ENCODE assay signal across 8 cellular contexts in genomic region chr5:32312682-32313523, GRCh38. TPM values are rescaled to one million over a fixed set of nuclear protein-coding genes. Genes with fewer than 3 reads are reported as not detected.
A peak's percentile ranks its signal among the peaks of the same experiment; 100 is the strongest.
DNase-seq lines count a peak whose midpoint lies in the region; ATAC-seq lines count a peak whose summit lies in the region.

Gene MTMR12, minus strand, starts transcription at chr5:32312939. Its CDS starts 101 bp downstream, at chr5:32312838.

- peak; percentile 93 for ATAC-seq in GM21360 (IDR thresholded peaks at IDR 0.05; ENCODE audit: unreplicated experiment)

- DNase-seq in COLO668 (lab: John Stamatoyannopoulos, UW; ENCODE audit: unreplicated experiment) (peak; percentile 100), HT1080 (ENCODE audit: low read depth) (peak; percentile 99), NOMO-1 treated with DMSO at 0.1 percent for 48 hours (lab: John Stamatoyannopoulos, UW; ENCODE audit: unreplicated experiment) (peak; percentile 100), lung microvascular endothelial cell (ENCODE audit: low read depth in 2 of 2) (peak; percentile 99)
- DNase-seq in activated CD8-positive, alpha-beta memory T cell treated with anti-CD3 and anti-CD28 coated beads for 4 hours (ENCODE audit: low read depth in 2 of 2): peak; percentile 99 to 100
- peak; percentile 99 for DNase-seq in effector memory CD4-positive, alpha-beta T cell
- peak; percentile 99 to 100 (median 99) for DNase-seq in stimulated activated CD4-positive, alpha-beta T cell treated with anti-CD3 and anti-CD28 coated beads, TNF-alpha, amount 100 ng/mL, for 48 hours (ENCODE audit: low read depth in 3 of 3)

- peak within 1 kb of the TSS; percentile 77 for H3K27ac ChIP-seq in effector memory CD4-positive, alpha-beta T cell (ENCODE audit: insufficient read depth, low read length, poor library complexity, severe bottlenecking)

- H3K36me3 ChIP-seq in effector memory CD4-positive, alpha-beta T cell (ENCODE audit: control insufficient read depth, insufficient read depth, low read length): no peaks in the 10 kb centered on the region

- no peaks in the 10 kb centered on the region for H3K27me3 ChIP-seq in effector memory CD4-positive, alpha-beta T cell (replicated peaks; ENCODE audit: control insufficient read depth, insufficient read depth, low read length, poor library complexity, severe bottlenecking)

- peak within 1 kb of the TSS; percentile 76 for H3K4me3 ChIP-seq in effector memory CD4-positive, alpha-beta T cell (ENCODE audit: insufficient read depth, low read depth, low read length, poor library complexity, severe bottlenecking)

- H3K9me3 ChIP-seq in effector memory CD4-positive, alpha-beta T cell (ENCODE audit: control insufficient read depth, low read length): no peaks in the 10 kb centered on the region

- peaks cover 7% of the 10 kb centered on the region for H3K4me1 ChIP-seq in effector memory CD4-positive, alpha-beta T cell (ENCODE audit: control insufficient read depth, insufficient read depth, low read length, poor library complexity, severe bottlenecking)

RNA-seq across cellular contexts. Expression of gene MTMR12, which starts in this region (rescaled TPM):
- 15.7 and 16.0 TPM in 2 replicates for total RNA-seq in HT1080 (2014; rRNA removed; shearing (Covaris generic))
- polyA plus RNA-seq in HT1080 (2015; cell fraction: cytosol; rRNA removed): 23.0 and 25.3 TPM in 2 replicates
- polyA plus RNA-seq in HT1080 (2015; cell fraction: nucleus; rRNA removed): 19.7 and 20.5 TPM in 2 replicates
- 19.4 and 26.8 TPM in 2 replicates for total RNA-seq in lung microvascular endothelial cell

Comparison
In these comparisons a context has a peak if more than half of its experiments do, and no peak if none do; other contexts are left out.
1. Peak in every context shown above with its lines: DNase-seq, ATAC-seq, H3K4me3 ChIP-seq and H3K27ac ChIP-seq.